Comparison of ENCODE assay signal across 24 cellular contexts in genomic region chr12:49440031-49440430, GRCh38.
"Had no signal": no experiment of that assay in that cellular context is flagged by ENCODE, and none has a peak within 500 bp of the region (broad histone marks: within the 10 kb centered on the region; RNA-seq: fewer than 3 reads in every experiment).

No MANE protein-coding gene starts in this region.

- H3K9me3 ChIP-seq: body of pancreas, left ventricle myocardium inferior, thyroid gland had no signal

- H3K27ac ChIP-seq: body of pancreas, left ventricle myocardium inferior, thyroid gland had no signal

- H3K4me3 ChIP-seq: body of pancreas, left ventricle myocardium inferior, thyroid gland had no signal

- H3K27ac Mint-ChIP-seq: activated B cell treated with CpG ODN at 0.5 μM for 24 hours; activated naive CD4-positive, alpha-beta T cell treated with anti-CD3 and anti-CD28 coated beads for 36 hours; dendritic cell treated with granulocyte-macrophage colony-stimulating factor and Interleukin-4, amounts not matched to agents 40 ng/mL and 50 ng/mL, for 4 days; natural killer cell; progenitor cell of endocrine pancreas; stimulated activated naive CD8-positive, alpha-beta T cell treated with anti-CD3 and anti-CD28 coated beads, Interleukin-15, Interleukin-2, amounts not matched to agents 100 ng/mL and 50 ng/mL, for 24 hours; T-helper 1 cell treated with Interleukin-12 subunit alpha and Interleukin-12 subunit beta and Interleukin-4 antibody, amounts not matched to agents 30 μg/mL and 1 μg/mL, for 36 hours had no signal

- H3K4me1 ChIP-seq: body of pancreas had no signal

- H3K36me3 ChIP-seq: left ventricle myocardium inferior, thyroid gland had no signal

- DNase-seq: activated B cell treated with CpG ODN at 0.5 μM for 24 hours; activated CD4-positive, alpha-beta T cell treated with anti-CD3 and anti-CD28 coated beads for 4 hours; activated CD4-positive, alpha-beta T cell treated with anti-CD3 and anti-CD28 coated beads, Interleukin-2, amount 50 U/mL, for 48 hours; activated CD8-positive, alpha-beta memory T cell treated with anti-CD3 and anti-CD28 coated beads, Interleukin-2, amount 50 U/mL, for 48 hours; activated naive CD4-positive, alpha-beta T cell treated with anti-CD3 and anti-CD28 coated beads for 36 hours; activated T-cell treated with anti-CD3 and anti-CD28 coated beads, Interleukin-2, amount 50 U/mL, for 4 hours; anterior cingulate cortex; body of pancreas; effector CD4-positive, alpha-beta T cell; foreskin fibroblast; left ventricle myocardium inferior; mammary epithelial cell; natural killer cell; stimulated activated CD4-positive, alpha-beta T cell treated with anti-CD3 and anti-CD28 coated beads, Interleukin-4, amount 100 ng/mL, for 24 hours; substantia nigra; T1000; thyroid gland had no signal

- H3K27me3 ChIP-seq: body of pancreas, thyroid gland had no signal

- FAIRE-seq: endometrium, urothelium cell line had no signal

- ATAC-seq: activated T-cell treated with anti-CD3 and anti-CD28 coated beads, Interleukin-2, amount 50 U/mL, for 4 hours; body of pancreas; natural killer cell had no signal

- H3K9me3 Mint-ChIP-seq: activated B cell treated with CpG ODN at 0.5 μM for 24 hours; activated naive CD4-positive, alpha-beta T cell treated with anti-CD3 and anti-CD28 coated beads for 36 hours; activated T-cell treated with anti-CD3 and anti-CD28 coated beads, Interleukin-2, amount 50 U/mL, for 4 hours; dendritic cell treated with granulocyte-macrophage colony-stimulating factor and Interleukin-4, amounts not matched to agents 40 ng/mL and 50 ng/mL, for 4 days; mesothelial cell of epicardium; natural killer cell; stimulated activated naive CD8-positive, alpha-beta T cell treated with anti-CD3 and anti-CD28 coated beads, Interleukin-15, Interleukin-2, amounts not matched to agents 100 ng/mL and 50 ng/mL, for 24 hours; T-helper 1 cell treated with Interleukin-12 subunit alpha and Interleukin-12 subunit beta and Interleukin-4 antibody, amounts not matched to agents 30 μg/mL and 1 μg/mL, for 36 hours had no signal

- H3K36me3 Mint-ChIP-seq: natural killer cell had no signal
